In genomic region chr2:217222511-217222910, GRCh38 we compare ENCODE assay signal across 9 cellular contexts.
DNase-seq lines count a peak whose midpoint lies in the region; ATAC-seq, FAIRE-seq and TF ChIP-seq lines count a peak whose summit lies in the region.
"Had no signal": no experiment of that assay in that cellular context is flagged by ENCODE, and none has a peak within 500 bp of the region (broad histone marks: within the 10 kb centered on the region; RNA-seq: fewer than 3 reads in every experiment).

No MANE protein-coding gene starts in this region.

- POLR2A ChIA-PET in K562 (lab: Yijun Ruan, JAX), result interaction anchor here (0.6 kb wide), 1 partner anchor 341 kb away, joined by 3 read pairs; no protein-coding TSS in a partner anchor

- no peaks in the 10 kb centered on the region for H3K9me3 ChIP-seq in K562 (replicated peaks; ENCODE audit: control insufficient read depth, insufficient read depth, low read depth, low read length)

- TF ChIP-seq CTCF in GM13976 (IDR thresholded peaks at IDR 0.05; ENCODE audit: borderline replicate concordance, control extremely low read depth, extremely low read depth, insufficient read depth, missing control alignments) (no peak), K562 (IDR thresholded peaks at IDR 0.05 in 2 of 3, conservative IDR thresholded peaks at IDR 0.05 in 1 of 3; ENCODE audit: insufficient read depth in 2 of 3, low read depth in 1 of 3, low read length in 3 of 3) (no peak)

- H3K36me3 ChIP-seq in K562 (ENCODE audit: control insufficient read depth, insufficient read depth, low read length), result no peaks in the 10 kb centered on the region

- DNase-seq in GM13976 (ENCODE audit: low spot score) (peak; percentile 27), K562 (ENCODE audit: extremely low read depth in 1 of 4, low spot score in 3 of 4) (no peak), NCI-H774 (lab: John Stamatoyannopoulos, UW) (no peak), left lobe of liver (ENCODE audit: low spot score) (no peak)
- DNase-seq: small intestine had no signal

- H3K9me1 ChIP-seq in K562 (ENCODE audit: control insufficient read depth, insufficient read depth, low read length), result no peaks in the 10 kb centered on the region

- H3K4me2 ChIP-seq in K562 (ENCODE audit: insufficient read depth, low read length), result no peak overlapping the region

- H3K27ac ChIP-seq in K562 (ENCODE audit: extremely low read depth, low read depth, low read length), result no peak overlapping the region

- peaks cover 12 to 13% (median 12%) of the 10 kb centered on the region in 3 donors for H3K4me1 Mint-ChIP-seq in IgD-negative memory B cell

- no TSS peak for BruUV-seq in K562 (replicated peaks; lab: Mats Ljungman, UMichigan)

- intact Hi-C loops in K562 (cut with micrococcal nuclease), result no loop called here

- no peaks in the 10 kb centered on the region for H4K20me1 ChIP-seq in K562 (replicated peaks; ENCODE audit: control insufficient read depth, insufficient read depth, low read length)

- H3K9me3 Mint-ChIP-seq in IgD-negative memory B cell, result peaks cover 1 to 16% (median 13%) of the 10 kb centered on the region in 3 donors

- no peak overlapping the region for H3K4me3 ChIP-seq in K562

- no peak for TF ChIP-seq POLR2A in K562 (conservative IDR thresholded peaks at IDR 0.05)

- H3K4me3 Mint-ChIP-seq in IgD-negative memory B cell, result peak overlapping the region in 2 of 4 donors; percentile 6 to 65

- TF ChIP-seq RAD21 in K562 (CRISPR knock-in tag; conservative IDR thresholded peaks at IDR 0.05 in 1 of 2, IDR thresholded peaks at IDR 0.05 in 1 of 2), result no peak

- CTCF ChIA-PET in K562 (lab: Yijun Ruan, JAX; ENCODE audit: low intra/inter-chr PET ratio), result no interaction called here

- peaks cover 0 to 17% of the 10 kb centered on the region in 2 experiments; a peak in 4 of 5 replicates for H3K4me1 ChIP-seq in K562 (replicated peaks in 1 of 2; ENCODE audit: control insufficient read depth in 2 of 2, insufficient read depth in 2 of 2, low read length in 2 of 2)

- FAIRE-seq in K562 (lab: Jason Lieb, UNC), result no peak
- FAIRE-seq: small intestine had no signal

- H3K36me3 Mint-ChIP-seq in IgD-negative memory B cell, result no peaks in the 10 kb centered on the region

- in situ Hi-C loops in GM13976 (cut with MboI; ENCODE audit: low sequenced_read_pairs, unreplicated experiment), result no loop called here
- in situ Hi-C loops in K562 (cut with MboI), result no loop called here

- no peaks in the 10 kb centered on the region for H3K27me3 ChIP-seq in K562 (ENCODE audit: control insufficient read depth in 2 of 2, insufficient read depth in 2 of 2, low read length in 2 of 2)

- no peak overlapping the region for H3K9ac ChIP-seq in K562 (ENCODE audit: insufficient read depth in 1 of 2, low read depth in 2 of 2, low read length in 2 of 2)

- H2AFZ ChIP-seq in K562 (ENCODE audit: low read depth, low read length), result no peak overlapping the region

- H3K27me3 Mint-ChIP-seq in IgD-negative memory B cell, result peaks cover 24% of the 10 kb centered on the region

- TF ChIP-seq EP300 in K562 (IDR thresholded peaks at IDR 0.05; ENCODE audit: low read length), result no peak

- peak overlapping the region; percentile 8 to 83 (median 80) for H3K27ac Mint-ChIP-seq in IgD-negative memory B cell

- H3K79me2 ChIP-seq in K562 (ENCODE audit: control insufficient read depth, insufficient read depth, low read length), result no peaks in the 10 kb centered on the region

- 6% methylated on average over 5 of the region's 5 CpGs for WGBS in K562 (ENCODE audit: insufficient coverage, low coverage, missing lambda C conversion rate)

- ATAC-seq in GM21526 (IDR thresholded peaks at IDR 0.05; ENCODE audit: low FRiP score, unreplicated experiment) (peak; percentile 43), K562 (no peak), esophagus mucosa (no peak), left lobe of liver (no peak)
- ATAC-seq in activated CD4-positive, CD25-positive, alpha-beta regulatory T cell treated with anti-CD3 and anti-CD28 coated beads, Interleukin-2, amount 50 U/mL, for 24 hours, result no peak

TF ChIP-seq in K562, 482 proteins besides CTCF, POLR2A, EP300 and RAD21:
- TF ChIP-seq SMARCE1 (IDR thresholded peaks at IDR 0.05), result peak; percentile 42; the same call in 1 of the 2 replicates
- no peak for TF ChIP-seq FOXA3 (CRISPR knock-in tag; conservative IDR thresholded peaks at IDR 0.05 in 1 of 2, IDR thresholded peaks at IDR 0.05 in 1 of 2)
- TF ChIP-seq ZNF175 (CRISPR knock-in tag; IDR thresholded peaks at IDR 0.05; ENCODE audit: low read depth), result peak; percentile 55; the same call in 1 of the 2 replicates
- TF ChIP-seq SPI1 (IDR thresholded peaks at IDR 0.05; ENCODE audit: borderline replicate concordance, low read depth, low read length), result peak; percentile 40; the same call in 1 of the 2 replicates
- TF ChIP-seq ESRRA (IDR thresholded peaks at IDR 0.05; ENCODE audit: borderline replicate concordance, low read depth), result peak; percentile 86; the same call in 1 of the 2 replicates
- peak in 1 of 2 experiments; percentile 93; a peak in 2 of 4 replicates for TF ChIP-seq MLLT1 (IDR thresholded peaks at IDR 0.05)
- no peak for TF ChIP-seq SMC3 (conservative IDR thresholded peaks at IDR 0.05; ENCODE audit: insufficient read depth, low read depth, low read length)
- TF ChIP-seq ZBTB1 (CRISPR knock-in tag; IDR thresholded peaks at IDR 0.05; ENCODE audit: borderline replicate concordance, low read depth), result 0 out of 2 replicates have a peak, but pooled peaks have one; percentile 48
